In the genomic region with DNA sequence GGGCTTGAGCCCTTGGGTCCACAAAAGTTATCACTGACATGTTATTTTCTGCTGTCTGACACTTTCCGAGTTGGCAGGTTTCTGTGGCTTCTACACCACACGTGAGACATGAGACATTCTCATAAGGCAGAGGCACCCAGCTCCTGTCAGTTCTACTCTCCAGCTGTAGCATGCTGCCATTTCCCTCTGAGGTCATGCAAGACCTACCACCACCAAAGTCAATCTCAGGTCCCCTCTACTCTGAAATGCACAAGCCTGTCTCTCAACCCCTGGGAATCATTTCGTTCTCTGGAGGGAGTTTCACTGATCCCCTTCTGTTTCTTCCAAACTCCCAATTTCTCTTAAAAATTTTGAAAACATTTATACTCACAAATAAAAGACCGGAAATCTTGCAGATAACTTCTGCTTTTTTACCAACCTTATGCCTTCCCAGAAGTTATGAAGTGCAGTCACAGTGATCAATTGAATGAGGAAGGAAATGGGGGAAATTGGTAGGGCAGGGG, we compare ENCODE assay signal across 9 cellular contexts. TPM values are rescaled to one million over a fixed set of nuclear protein-coding genes. Genes with fewer than 3 reads are reported as not detected.
A peak's percentile ranks its signal among the peaks of the same experiment; 100 is the strongest.
DNase-seq lines count a peak whose midpoint lies in the region; ATAC-seq and TF ChIP-seq lines count a peak whose summit lies in the region.
"Had no signal": no experiment of that assay in that cellular context is flagged by ENCODE, and none has a peak within 500 bp of the region (broad histone marks: within the 10 kb centered on the region; RNA-seq: fewer than 3 reads in every experiment).

No MANE protein-coding gene starts in this region.

- intact Hi-C loops in tibial artery (cut with DNase I; ENCODE audit: low total_unique reads) (no loop called here), esophagus squamous epithelium (cut with DNase I) (no loop called here)

- H3K27me3 ChIP-seq in tibial artery (no peaks in the 10 kb centered on the region), esophagus squamous epithelium (no peaks in the 10 kb centered on the region)

- no peaks in the 10 kb centered on the region for H3K36me3 ChIP-seq in tibial artery
- H3K36me3 ChIP-seq in esophagus squamous epithelium: no peaks in the 10 kb centered on the region

- TF ChIP-seq CTCF in GM10248 (IDR thresholded peaks at IDR 0.05; ENCODE audit: control extremely low read depth, extremely low read depth, low read depth, missing control alignments): no peak
- no peak for TF ChIP-seq CTCF in RWPE1 (conservative IDR thresholded peaks at IDR 0.05; ENCODE audit: low read depth)
- TF ChIP-seq CTCF in tibial artery (IDR thresholded peaks at IDR 0.05): no peak
- no peak for TF ChIP-seq CTCF in esophagus squamous epithelium (IDR thresholded peaks at IDR 0.05)

- H3K9me3 ChIP-seq in tibial artery: peaks cover 0 to 2% (median 0%) of the 10 kb centered on the region in 3 donors
- no peaks in the 10 kb centered on the region for H3K9me3 ChIP-seq in esophagus squamous epithelium

- no peak overlapping the region for H3K4me3 ChIP-seq in tibial artery
- H3K4me3 ChIP-seq in esophagus squamous epithelium: no peak overlapping the region

- TF ChIP-seq POLR2A in esophagus squamous epithelium (IDR thresholded peaks at IDR 0.05): no peak

- CTCF ChIA-PET in GM10248 (lab: Yijun Ruan, JAX) (interaction anchor here (1.5 to 5.5 kb wide), 3 partner anchors 10 to 383 kb away, joined by 4 to 34 read pairs (median 6); no protein-coding TSS in a partner anchor), RWPE1 (lab: Yijun Ruan, JAX) (no interaction called here)

- POLR2A ChIA-PET in GM10248 (lab: Yijun Ruan, JAX): interaction anchor here (2.1 to 2.3 kb wide), 2 partner anchors 10 to 40 kb away, joined by 5 to 6 read pairs; partner anchors contain the start of gene CR2
- POLR2A ChIA-PET in RWPE1 (lab: Yijun Ruan, JAX; ENCODE audit: low non-redundant PET): no interaction called here

- 65 to 71% methylated on average over 4 of the region's 4 CpGs for WGBS in esophagus squamous epithelium, 2 donors

- H3K27ac ChIP-seq in RWPE1 (no peak overlapping the region), tibial artery (no peak overlapping the region), esophagus squamous epithelium (no peak overlapping the region)

- ATAC-seq in GM21367 (IDR thresholded peaks at IDR 0.05; ENCODE audit: unreplicated experiment) (peak; percentile 86), HG03520 (IDR thresholded peaks at IDR 0.05; ENCODE audit: unreplicated experiment) (peak; percentile 93)

- peak; percentile 77 for DNase-seq in GM10248 (ENCODE audit: extremely low spot score)
- DNase-seq in activated naive CD4-positive, alpha-beta T cell treated with anti-CD3 and anti-CD28 coated beads, Interleukin-2, amount 50 U/mL, for 16 hours: peak; percentile 22
- no peak for DNase-seq in RWPE1 (ENCODE audit: low spot score)
- no peak for DNase-seq in tibial artery
- DNase-seq in esophagus squamous epithelium (lab: John Stamatoyannopoulos, UW): no peak
- no peak for DNase-seq in NCI-H82 treated with DMSO at 0.1 percent for 48 hours (lab: John Stamatoyannopoulos, UW; ENCODE audit: unreplicated experiment)

- H3K4me1 ChIP-seq in tibial artery (no peaks in the 10 kb centered on the region), esophagus squamous epithelium (no peaks in the 10 kb centered on the region)

RNA-seq across cellular contexts. Expression of gene CR2, which starts 39.5 kb away (rescaled TPM):
- total RNA-seq in esophagus squamous epithelium: not detected
- total RNA-seq: glomerular endothelial cell had no signal

Comparison
In these comparisons a context has a peak if more than half of its experiments do, and no peak if none do; other contexts are left out.
1. DNase-seq: peak in GM10248 (single experiment) and activated naive CD4-positive, alpha-beta T cell treated with anti-CD3 and anti-CD28 coated beads, Interleukin-2, amount 50 U/mL, for 16 hours (single experiment); none in RWPE1 (single experiment), tibial artery (0 of 2), esophagus squamous epithelium (single experiment) and NCI-H82 treated with DMSO at 0.1 percent for 48 hours (single experiment).